Comparison of ENCODE assay signal across 8 cellular contexts in genomic region chr5:57173026-57173317, GRCh38. TPM values are rescaled to one million over a fixed set of nuclear protein-coding genes. Genes with fewer than 3 reads are reported as not detected.
A peak's percentile ranks its signal among the peaks of the same experiment; 100 is the strongest.
DNase-seq lines count a peak whose midpoint lies in the region; ATAC-seq, FAIRE-seq and TF ChIP-seq lines count a peak whose summit lies in the region.

No MANE protein-coding gene starts in this region.

- peak overlapping the region; percentile 95 for H3K4me3 ChIP-seq in HFF-Myc (replicated peaks; ENCODE audit: low read depth, low read length)
- peak overlapping the region; percentile 65 for H3K4me3 ChIP-seq in hepatocyte
- H3K4me3 ChIP-seq in smooth muscle cell, result peak overlapping the region; percentile 87

- H3K4me1 Mint-ChIP-seq in activated CD8-positive, alpha-beta T cell treated with anti-CD3 and anti-CD28 coated beads for 36 hours (ENCODE audit: low read depth), result peaks cover 12% of the 10 kb centered on the region

- peaks cover 32% of the 10 kb centered on the region for H3K36me3 Mint-ChIP-seq in activated CD8-positive, alpha-beta T cell treated with anti-CD3 and anti-CD28 coated beads for 36 hours (ENCODE audit: low read depth)

- TF ChIP-seq CTCF in HFF-Myc (IDR thresholded peaks at IDR 0.05; ENCODE audit: low read depth, low read length, missing control alignments), result no peak
- no peak for TF ChIP-seq CTCF in activated CD8-positive, alpha-beta T cell treated with anti-CD3 and anti-CD28 coated beads for 36 hours (IDR thresholded peaks at IDR 0.05)
- no peak for TF ChIP-seq CTCF in hepatocyte (IDR thresholded peaks at IDR 0.05; ENCODE audit: poor library complexity)
- TF ChIP-seq CTCF in smooth muscle cell (IDR thresholded peaks at IDR 0.05; ENCODE audit: borderline replicate concordance, insufficient read depth, poor library complexity, severe bottlenecking), result no peak

- H3K9me3 ChIP-seq in hepatocyte (ENCODE audit: low read depth), result no peaks in the 10 kb centered on the region
- no peaks in the 10 kb centered on the region for H3K9me3 ChIP-seq in smooth muscle cell (replicated peaks; ENCODE audit: low read depth)

- peak overlapping the region; percentile 95 for H3K27ac Mint-ChIP-seq in activated CD8-positive, alpha-beta T cell treated with anti-CD3 and anti-CD28 coated beads for 36 hours

- intact Hi-C loops in activated CD8-positive, alpha-beta T cell treated with anti-CD3 and anti-CD28 coated beads for 36 hours (cut with micrococcal nuclease), result loop anchor here (5.0 kb wide), 1 partner anchor 356 kb away; the partner anchor contains the start of gene MAP3K1

- peaks cover 10% of the 10 kb centered on the region for H3F3A ChIP-seq in smooth muscle cell (ENCODE audit: low read depth)

- no peaks in the 10 kb centered on the region for H3K9me2 ChIP-seq in hepatocyte (replicated peaks; ENCODE audit: insufficient read depth)

- no peak for FAIRE-seq in H54 (lab: Jason Lieb, UNC)

- H2AFZ ChIP-seq in hepatocyte (peak overlapping the region; percentile 86), smooth muscle cell (ENCODE audit: low read depth) (peak overlapping the region; percentile 77)

- H3K9me3 Mint-ChIP-seq in activated CD8-positive, alpha-beta T cell treated with anti-CD3 and anti-CD28 coated beads for 36 hours, result no peaks in the 10 kb centered on the region

- H3K4me2 ChIP-seq in hepatocyte, result peak overlapping the region; percentile 89
- peak overlapping the region; percentile 96 for H3K4me2 ChIP-seq in smooth muscle cell

- H3K79me2 ChIP-seq in hepatocyte, result peaks cover 42% of the 10 kb centered on the region
- peaks cover 43% of the 10 kb centered on the region for H3K79me2 ChIP-seq in smooth muscle cell (ENCODE audit: low read depth)

- H3K27ac ChIP-seq in hepatocyte (peak overlapping the region; percentile 96), smooth muscle cell (ENCODE audit: low read depth) (peak overlapping the region; percentile 99)

- H3K9ac ChIP-seq in smooth muscle cell (ENCODE audit: low read depth), result peak overlapping the region; percentile 99

- H4K20me1 ChIP-seq in hepatocyte (ENCODE audit: insufficient read depth, poor library complexity, severe bottlenecking) (peaks cover 33% of the 10 kb centered on the region), smooth muscle cell (ENCODE audit: low read depth) (peaks cover 35% of the 10 kb centered on the region)

- no peaks in the 10 kb centered on the region for H3K27me3 ChIP-seq in hepatocyte
- H3K27me3 ChIP-seq in smooth muscle cell (ENCODE audit: low read depth), result no peaks in the 10 kb centered on the region

- no peak for ATAC-seq in activated CD8-positive, alpha-beta T cell treated with anti-CD3 and anti-CD28 coated beads for 36 hours
- no peak for ATAC-seq in HG03521 (IDR thresholded peaks at IDR 0.05; ENCODE audit: unreplicated experiment)

- no peak for TF ChIP-seq POLR2A in H54 (IDR thresholded peaks at IDR 0.05; ENCODE audit: low read depth, low read length)

- H3K4me3 Mint-ChIP-seq in activated CD8-positive, alpha-beta T cell treated with anti-CD3 and anti-CD28 coated beads for 36 hours, result peak overlapping the region; percentile 88

- DNase-seq in HFF-Myc (ENCODE audit: extremely low read depth, low read depth) (no peak), hepatocyte (ENCODE audit: low spot score) (no peak), smooth muscle cell (lab: John Stamatoyannopoulos, UW; ENCODE audit: unreplicated experiment) (no peak), NCI-H146 treated with DMSO at 0.1 percent for 48 hours (lab: John Stamatoyannopoulos, UW; ENCODE audit: unreplicated experiment) (no peak), H54 (ENCODE audit: insufficient read length, low spot score) (no peak), NK-92 (lab: John Stamatoyannopoulos, UW; ENCODE audit: unreplicated experiment) (no peak)
- DNase-seq in activated CD8-positive, alpha-beta T cell treated with anti-CD3 and anti-CD28 coated beads for 36 hours, result no peak

- H3K4me1 ChIP-seq in hepatocyte (ENCODE audit: insufficient read depth) (peaks cover 3% of the 10 kb centered on the region), smooth muscle cell (ENCODE audit: low read depth) (peaks cover 27% of the 10 kb centered on the region)

- POLR2A ChIA-PET in activated CD8-positive, alpha-beta T cell treated with anti-CD3 and anti-CD28 coated beads for 36 hours (lab: Charles Lee), result interaction anchor here (0.8 to 1.8 kb wide), 4 partner anchors 17 to 263 kb away, joined by 3 to 7 read pairs (median 4); no protein-coding TSS in a partner anchor

- 1% methylated on average over 17 of the region's 17 CpGs for WGBS in hepatocyte (ENCODE audit: low lambda C conversion rate, missing lambda C conversion rate)
- WGBS in smooth muscle cell (ENCODE audit: low lambda C conversion rate), result under 1% methylated on average over 17 of the region's 17 CpGs

- no peaks in the 10 kb centered on the region for H3K27me3 Mint-ChIP-seq in activated CD8-positive, alpha-beta T cell treated with anti-CD3 and anti-CD28 coated beads for 36 hours

- H3K36me3 ChIP-seq in hepatocyte (replicated peaks; ENCODE audit: insufficient read depth, low read depth) (no peaks in the 10 kb centered on the region), smooth muscle cell (ENCODE audit: low read depth) (no peaks in the 10 kb centered on the region)

- CTCF ChIA-PET in activated CD8-positive, alpha-beta T cell treated with anti-CD3 and anti-CD28 coated beads for 36 hours (lab: Charles Lee), result interaction anchor here (0.9 to 1.7 kb wide), 3 partner anchors 35 to 59 kb away, joined by 4 to 7 read pairs (median 6); no protein-coding TSS in a partner anchor

RNA-seq across cellular contexts. Expression of gene GPBP1, which starts 0.9 kb away (rescaled TPM):
- 10 to 100 TPM; 87.9 to 88.5 TPM for total RNA-seq in activated CD8-positive, alpha-beta T cell treated with anti-CD3 and anti-CD28 coated beads for 36 hours
- total RNA-seq in hepatocyte (86.1 and 95.4 TPM in 2 replicates), smooth muscle cell (78.8 and 87.4 TPM in 2 replicates)
- polyA plus RNA-seq in hepatocyte (47.0 and 49.0 TPM in 2 replicates), smooth muscle cell (43.2 and 45.4 TPM in 2 replicates)
